10 cellular contexts compared by ENCODE assay signal in the genomic region with DNA sequence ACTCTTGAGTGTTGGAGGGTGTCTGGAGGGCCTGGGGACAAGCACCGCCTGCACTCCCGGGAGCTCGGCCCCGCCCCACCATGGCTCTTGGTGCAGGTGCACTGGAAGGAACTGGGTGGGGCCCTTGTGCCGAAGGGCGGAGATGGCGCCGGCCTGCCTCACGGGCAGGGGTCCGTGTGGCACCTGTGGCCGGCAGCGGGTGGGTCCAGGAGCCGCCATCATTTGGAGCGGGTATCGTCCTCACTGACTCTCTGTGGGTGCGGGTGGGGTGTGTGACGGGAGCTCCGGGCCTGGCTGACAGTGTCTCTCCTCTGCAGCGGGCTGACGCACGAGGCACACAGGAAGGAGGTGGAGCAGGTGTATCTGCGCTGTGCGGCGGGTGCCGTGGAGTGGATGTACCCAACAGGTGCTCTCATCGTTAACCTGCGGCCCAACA. TPM values are rescaled to one million over a fixed set of nuclear protein-coding genes. Genes with fewer than 3 reads are reported as not detected.
DNase-seq lines count a peak whose midpoint lies in the region; ATAC-seq and TF ChIP-seq lines count a peak whose summit lies in the region.
"Had no signal": no experiment of that assay in that cellular context is flagged by ENCODE, and none has a peak within 500 bp of the region (broad histone marks: within the 10 kb centered on the region; RNA-seq: fewer than 3 reads in every experiment).

No MANE protein-coding gene starts in this region.

- CTCF ChIA-PET in MCF 10A (lab: Yijun Ruan, JAX), result no interaction called here

- no peak for DNase-seq in breast epithelium (ENCODE audit: low spot score in 2 of 2)
- no peak for DNase-seq in MCF 10A (ENCODE audit: unreplicated experiment)
- peak; percentile 80 for DNase-seq in lung (ENCODE audit: low spot score)
- peak; percentile 93 for DNase-seq in upper lobe of right lung
- no peak for DNase-seq in effector CD8-positive, alpha-beta T cell (lab: John Stamatoyannopoulos, UW)
- DNase-seq in body of pancreas, result no peak
- DNase-seq: NCI-H446, T-cell had no signal

- H3K4me3 ChIP-seq in breast epithelium (peak overlapping the region in 2 of 3 donors; percentile 19 to 29), lung (no peak overlapping the region), upper lobe of right lung (peak overlapping the region; percentile 12), body of pancreas (no peak overlapping the region)

- H3K27me3 ChIP-seq in breast epithelium (no peaks in the 10 kb centered on the region), lung (ENCODE audit: control insufficient read depth, insufficient read depth) (no peaks in the 10 kb centered on the region), upper lobe of right lung (no peaks in the 10 kb centered on the region), body of pancreas (no peaks in the 10 kb centered on the region)

- no peak overlapping the region for H3K4me3 Mint-ChIP-seq in MCF 10A (ENCODE audit: unreplicated experiment)

- intact Hi-C loops in breast epithelium (cut with DNase I; ENCODE audit: low total_unique reads), result no loop called here
- intact Hi-C loops in MCF 10A (cut with micrococcal nuclease), result no loop called here
- intact Hi-C loops in upper lobe of right lung (cut with DNase I), result no loop called here
- intact Hi-C loops in body of pancreas (cut with DNase I), result no loop called here

- BruUV-seq in MCF 10A (replicated peaks; lab: Mats Ljungman, UMichigan), result no TSS peak

- no peaks in the 10 kb centered on the region for H3K9me3 Mint-ChIP-seq in MCF 10A (ENCODE audit: unreplicated experiment)
- H3K9me3 Mint-ChIP-seq: T-cell had no signal

- TF ChIP-seq POLR2A in breast epithelium (IDR thresholded peaks at IDR 0.05) (no peak), body of pancreas (IDR thresholded peaks at IDR 0.05) (no peak)

- TF ChIP-seq CTCF in breast epithelium (IDR thresholded peaks at IDR 0.05) (no peak), MCF 10A (IDR thresholded peaks at IDR 0.05; ENCODE audit: unreplicated experiment) (no peak), VCaP (conservative IDR thresholded peaks at IDR 0.05) (no peak), lung (IDR thresholded peaks at IDR 0.05; ENCODE audit: control extremely low read depth, extremely low read depth) (no peak), upper lobe of right lung (IDR thresholded peaks at IDR 0.05) (no peak), body of pancreas (IDR thresholded peaks at IDR 0.05) (no peak)

- 72 to 92% methylated on average over 27 of the region's 27 CpGs for WGBS in lung, 2 donors
- WGBS in body of pancreas, 2 donors, result 91 to 96% methylated on average over 11 to 27 of the region's 27 CpGs

- H3K27ac ChIP-seq in breast epithelium (peak overlapping the region; percentile 75 to 95), VCaP (peak overlapping the region; percentile 42; the same call in 1 of the 2 replicates), lung (ENCODE audit: low read depth in 1 of 2, low read length in 1 of 2) (peak overlapping the region in 1 of 2 donors; percentile 72), upper lobe of right lung (peak overlapping the region; percentile 60), body of pancreas (peak overlapping the region in 2 of 4 donors; percentile 54 to 76)

- POLR2A ChIA-PET in MCF 10A (lab: Yijun Ruan, JAX), result interaction anchor here (1.0 to 1.6 kb wide), 2 partner anchors 11 to 208 kb away, joined by 3 to 4 read pairs; no protein-coding TSS in a partner anchor

- H3K36me3 ChIP-seq in breast epithelium (no peaks in the 10 kb centered on the region), lung (ENCODE audit: control insufficient read depth in 2 of 2, insufficient read depth in 2 of 2, low read length in 2 of 2) (peaks cover 0 to 26% of the 10 kb centered on the region in 2 donors), upper lobe of right lung (peaks cover 27% of the 10 kb centered on the region), body of pancreas (replicated peaks in 1 of 2; ENCODE audit: insufficient read depth in 1 of 2, low read depth in 2 of 2) (no peaks in the 10 kb centered on the region)

- H3K27me3 Mint-ChIP-seq in MCF 10A (ENCODE audit: insufficient read depth, unreplicated experiment), result no peaks in the 10 kb centered on the region
- H3K27me3 Mint-ChIP-seq: T-cell had no signal

- H3K9me3 ChIP-seq in breast epithelium (no peaks in the 10 kb centered on the region), lung (ENCODE audit: control insufficient read depth in 2 of 2, insufficient read depth in 1 of 2, low read length in 1 of 2) (no peaks in the 10 kb centered on the region), upper lobe of right lung (no peaks in the 10 kb centered on the region), body of pancreas (no peaks in the 10 kb centered on the region)

- H3K4me1 ChIP-seq in breast epithelium (peaks cover 8% of the 10 kb centered on the region in 2 donors), lung (ENCODE audit: control insufficient read depth in 2 of 2, insufficient read depth in 2 of 2, low read length in 2 of 2) (peaks cover 0 to 44% of the 10 kb centered on the region in 2 donors), upper lobe of right lung (peaks cover 67% of the 10 kb centered on the region), body of pancreas (peaks cover 49% of the 10 kb centered on the region)

- no peak for ATAC-seq in lung (ENCODE audit: insufficient read depth, low FRiP score)
- peak; percentile 73 for ATAC-seq in upper lobe of right lung
- ATAC-seq in body of pancreas, result no peak
- ATAC-seq in GM19023 (IDR thresholded peaks at IDR 0.05; ENCODE audit: unreplicated experiment), result no peak

- H3K27ac Mint-ChIP-seq in MCF 10A (ENCODE audit: low read depth, unreplicated experiment), result no peak overlapping the region

- H3K36me3 Mint-ChIP-seq in MCF 10A (ENCODE audit: insufficient read depth, unreplicated experiment), result no peaks in the 10 kb centered on the region
- H3K36me3 Mint-ChIP-seq: T-cell had no signal

- H3K4me1 Mint-ChIP-seq in MCF 10A (ENCODE audit: insufficient read depth, unreplicated experiment), result peaks cover 8% of the 10 kb centered on the region

RNA-seq across cellular contexts. Expression of a gene that starts 5.2 kb away (rescaled TPM):
- total RNA-seq in breast epithelium (100 to 1,000 TPM in 1 of 3 donors, 10 to 100 TPM in 2; 41.6 to 102 (median 54.1) TPM), MCF 10A (2022) (14.5 and 24.1 TPM in 2 replicates), lung (10 to 100 TPM; 48.9 to 81.1 TPM), upper lobe of right lung (79.9 TPM), body of pancreas (10 to 100 TPM; 21.3 to 26.4 TPM)
- polyA plus RNA-seq in lung, result 100 to 1,000 TPM in 1 of 2 donors, 10 to 100 TPM in 1; 48.2 to 181 TPM

Comparison
In these comparisons a context has a peak if more than half of its experiments do, and no peak if none do; other contexts are left out.
1. DNase-seq: peak in lung (single experiment) and upper lobe of right lung (single experiment); none in breast epithelium (0 of 2), MCF 10A (single experiment), effector CD8-positive, alpha-beta T cell (single experiment) and body of pancreas (0 of 4).
2. H3K4me3 ChIP-seq: peak in breast epithelium (2 of 3) and upper lobe of right lung (single experiment); none in lung (single experiment) and body of pancreas (0 of 2).